8 cellular contexts compared by ENCODE assay signal in the genomic region with DNA sequence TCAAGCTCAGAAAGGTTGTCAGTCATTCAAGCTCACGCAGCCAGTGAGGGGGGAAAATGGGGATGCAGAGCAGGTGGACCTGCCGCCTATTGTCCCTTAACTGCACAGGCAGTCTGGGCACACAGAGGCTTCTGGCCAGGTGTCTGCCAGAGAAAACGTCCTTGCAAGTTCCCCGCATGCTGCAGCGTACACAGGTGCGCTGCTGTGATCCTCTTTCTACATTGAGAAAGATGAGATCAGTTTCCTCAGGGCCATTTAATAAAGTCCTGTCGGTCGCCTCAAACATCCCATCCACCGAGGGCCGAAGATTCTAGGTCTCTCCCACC. TPM values are rescaled to one million over a fixed set of nuclear protein-coding genes. Genes with fewer than 3 reads are reported as not detected.
A peak's percentile ranks its signal among the peaks of the same experiment; 100 is the strongest.
DNase-seq lines count a peak whose midpoint lies in the region; ATAC-seq and TF ChIP-seq lines count a peak whose summit lies in the region.

No MANE protein-coding gene starts in this region.

- H3K9me3 Mint-ChIP-seq in CD14-positive monocyte (peaks cover 0 to 3% (median 0%) of the 10 kb centered on the region in 7 donors), nephron (no peaks in the 10 kb centered on the region)

- H3K27ac Mint-ChIP-seq in CD14-positive monocyte (peak overlapping the region; percentile 89 to 96 (median 94)), nephron (peak overlapping the region; percentile 93 to 98 (median 96))

- H3K27me3 Mint-ChIP-seq in CD14-positive monocyte (ENCODE audit: low read depth in 3 of 3) (peaks cover 0 to 2% (median 0%) of the 10 kb centered on the region in 3 donors), nephron (ENCODE audit: low read depth) (peaks cover 4% of the 10 kb centered on the region)

- DNase-seq in CD14-positive monocyte (ENCODE audit: low spot score): no peak
- no peak for DNase-seq in LNCaP clone FGC (ENCODE audit: low read depth)
- no peak for DNase-seq in coronary artery (ENCODE audit: low spot score)
- DNase-seq in SKM-1 (lab: John Stamatoyannopoulos, UW; ENCODE audit: unreplicated experiment): no peak
- no peak for DNase-seq in left lobe of liver (ENCODE audit: low spot score)
- DNase-seq in MV-4-11 (lab: John Stamatoyannopoulos, UW): no peak

- peak overlapping the region in 1 of 2 donors; percentile 82 for H3K27ac ChIP-seq in coronary artery

- peak overlapping the region; percentile 71 for H3K4me3 ChIP-seq in LNCaP clone FGC (ENCODE audit: low read depth, low read length)
- peak overlapping the region; percentile 90 for H3K4me3 ChIP-seq in coronary artery

- peak overlapping the region; percentile 96 to 98 for H3K4me3 Mint-ChIP-seq in CD14-positive monocyte
- H3K4me3 Mint-ChIP-seq in nephron: peak overlapping the region; percentile 90 to 97 (median 97)

- intact Hi-C loops in CD14-positive monocyte (cut with micrococcal nuclease): loop anchor here in 1 of 2 donors (5.0 kb wide), 1 partner anchor 197 kb away; a partner anchor contains a TSS

- peaks cover 55% of the 10 kb centered on the region for H3K4me1 Mint-ChIP-seq in CD14-positive monocyte
- H3K4me1 Mint-ChIP-seq in nephron: peaks cover 43% of the 10 kb centered on the region

- H3K36me3 Mint-ChIP-seq in CD14-positive monocyte: peaks cover 0 to 5% of the 10 kb centered on the region in 2 donors
- H3K36me3 Mint-ChIP-seq in nephron (ENCODE audit: low read depth): no peaks in the 10 kb centered on the region

- TF ChIP-seq CTCF in CD14-positive monocyte (IDR thresholded peaks at IDR 0.05): no peak
- TF ChIP-seq CTCF in LNCaP clone FGC (IDR thresholded peaks at IDR 0.05; ENCODE audit: control insufficient read depth, extremely low read depth, insufficient read depth): no peak
- no peak for TF ChIP-seq CTCF in coronary artery (IDR thresholded peaks at IDR 0.05)
- no peak for TF ChIP-seq CTCF in nephron (IDR thresholded peaks at IDR 0.05; ENCODE audit: unreplicated experiment in 3 of 3)

- no peak for ATAC-seq in HG03520 (IDR thresholded peaks at IDR 0.05; ENCODE audit: unreplicated experiment)
- ATAC-seq in left lobe of liver: no peak

RNA-seq across cellular contexts. Expression of a gene that starts 0.4 kb away (rescaled TPM):
- polyA plus RNA-seq in CD14-positive monocyte: 1 to 10 TPM; 3.2 to 3.9 TPM
- total RNA-seq in left lobe of liver: 4.8 TPM
